ENCODE assay signal across 8 cellular contexts in genomic region chr21:29849735-29850176, GRCh38.
DNase-seq lines count a peak whose midpoint lies in the region; ATAC-seq and TF ChIP-seq lines count a peak whose summit lies in the region.

No MANE protein-coding gene starts in this region.

- no peak overlapping the region for H3K9ac ChIP-seq in NT2/D1 (ENCODE audit: insufficient read length, low read depth)
- no peak overlapping the region for H3K9ac ChIP-seq in neural progenitor cell

- no peak overlapping the region for H3K4me3 ChIP-seq in NT2/D1 (ENCODE audit: insufficient read length, low read depth)
- H3K4me3 ChIP-seq in neural progenitor cell: no peak overlapping the region
- H3K4me3 ChIP-seq in upper lobe of right lung: no peak overlapping the region

- no peak overlapping the region for H3K4me2 ChIP-seq in neural progenitor cell

- no peaks in the 10 kb centered on the region for H3K36me3 Mint-ChIP-seq in neural progenitor cell

- TF ChIP-seq CTCF in neural progenitor cell (IDR thresholded peaks at IDR 0.05) (peak; percentile 80), upper lobe of right lung (IDR thresholded peaks at IDR 0.05) (peak; percentile 74)

- no peaks in the 10 kb centered on the region for H3K27me3 Mint-ChIP-seq in neural progenitor cell (ENCODE audit: insufficient read depth, low read depth)

- no peaks in the 10 kb centered on the region for H3K36me3 ChIP-seq in NT2/D1 (ENCODE audit: insufficient read depth, insufficient read length, low read length)
- no peaks in the 10 kb centered on the region for H3K36me3 ChIP-seq in neural progenitor cell
- H3K36me3 ChIP-seq in upper lobe of right lung: no peaks in the 10 kb centered on the region

- no peaks in the 10 kb centered on the region for H3F3A ChIP-seq in neural progenitor cell (ENCODE audit: low read depth)

- peaks cover 10% of the 10 kb centered on the region for H3K4me1 Mint-ChIP-seq in neural progenitor cell

- H3K27me3 ChIP-seq in NT2/D1 (ENCODE audit: insufficient read depth, insufficient read length) (no peaks in the 10 kb centered on the region), neural progenitor cell (no peaks in the 10 kb centered on the region), upper lobe of right lung (no peaks in the 10 kb centered on the region)

- ATAC-seq in GM21529 (IDR thresholded peaks at IDR 0.05; ENCODE audit: unreplicated experiment) (peak; percentile 99), upper lobe of right lung (peak; percentile 98)

- no peaks in the 10 kb centered on the region for H3K9me3 Mint-ChIP-seq in neural progenitor cell

- H3K4me1 ChIP-seq in NT2/D1 (ENCODE audit: insufficient read depth, insufficient read length) (no peaks in the 10 kb centered on the region), neural progenitor cell (peaks cover 6% of the 10 kb centered on the region), upper lobe of right lung (no peaks in the 10 kb centered on the region)

- H2AFZ ChIP-seq in neural progenitor cell (replicated peaks): peak overlapping the region; percentile 75

- no peaks in the 10 kb centered on the region for H3K79me2 ChIP-seq in neural progenitor cell (ENCODE audit: low read depth)

- H3K27ac ChIP-seq in neural progenitor cell: no peak overlapping the region
- no peak overlapping the region for H3K27ac ChIP-seq in upper lobe of right lung

- no peak overlapping the region for H3K27ac Mint-ChIP-seq in neural progenitor cell

- H3K9me3 ChIP-seq in NT2/D1 (ENCODE audit: insufficient read depth, low read length) (no peaks in the 10 kb centered on the region), neural progenitor cell (ENCODE audit: low read depth) (no peaks in the 10 kb centered on the region), upper lobe of right lung (no peaks in the 10 kb centered on the region)

- H3K4me3 Mint-ChIP-seq in neural progenitor cell: no peak overlapping the region

- intact Hi-C loops in upper lobe of right lung (cut with DNase I): loop anchor here (10.0 kb wide), 1 partner anchor 375 kb away; no protein-coding TSS in a partner anchor

- H4K20me1 ChIP-seq in neural progenitor cell (ENCODE audit: low read depth): no peaks in the 10 kb centered on the region

- DNase-seq in EL (peak; percentile 56), HT-29 (ENCODE audit: low spot score) (peak; percentile 59), NT2/D1 (ENCODE audit: low read depth, low spot score) (peak; percentile 74), activated T-cell treated with anti-CD3 and anti-CD28 coated beads for 24 hours (ENCODE audit: low read depth) (peak; percentile 26), fibroblast of peridontal ligament (ENCODE audit: extremely low read depth) (peak; percentile 70), neural progenitor cell (ENCODE audit: low spot score) (peak; percentile 79), upper lobe of right lung (no peak)
